15 cellular contexts compared by ENCODE assay signal in genomic region chr1:111553199-111553598, GRCh38. TPM values are rescaled to one million over a fixed set of nuclear protein-coding genes. Genes with fewer than 3 reads are reported as not detected.
DNase-seq lines count a peak whose midpoint lies in the region; ATAC-seq and TF ChIP-seq lines count a peak whose summit lies in the region.
"Had no signal": no experiment of that assay in that cellular context is flagged by ENCODE, and none has a peak within 500 bp of the region (broad histone marks: within the 10 kb centered on the region; RNA-seq: fewer than 3 reads in every experiment).

No MANE protein-coding gene starts in this region.

- POLR2A ChIA-PET in BJ (lab: Charles Lee), result interaction anchor here (0.6 kb wide), 1 partner anchor 9 kb away, joined by 11 read pairs; no protein-coding TSS in a partner anchor

- CTCF ChIA-PET in BJ (lab: Yijun Ruan, JAX), result interaction anchor here (0.6 to 2.7 kb wide), 5 partner anchors 10 to 98 kb away, joined by 3 to 7 read pairs (median 5); no protein-coding TSS in a partner anchor
- CTCF ChIA-PET in activated naive CD4-positive, alpha-beta T cell treated with anti-CD3 and anti-CD28 coated beads, Interleukin-2, amount 10 ng/mL, durations not matched to agents 7 days and 5 days (lab: Charles Lee), result no interaction called here

- H3K36me3 Mint-ChIP-seq in activated naive CD4-positive, alpha-beta T cell treated with anti-CD3 and anti-CD28 coated beads, Interleukin-2, amount 10 ng/mL, durations not matched to agents 7 days and 5 days, result no peaks in the 10 kb centered on the region
- H3K36me3 Mint-ChIP-seq: CD4-positive, CD25-positive, alpha-beta regulatory T cell had no signal

- H3K9me3 Mint-ChIP-seq in activated naive CD4-positive, alpha-beta T cell treated with anti-CD3 and anti-CD28 coated beads, Interleukin-2, amount 10 ng/mL, durations not matched to agents 7 days and 5 days, result no peaks in the 10 kb centered on the region
- H3K9me3 Mint-ChIP-seq: activated naive CD4-positive, alpha-beta T cell treated with anti-CD3 and anti-CD28 coated beads for 36 hours; CD4-positive, CD25-positive, alpha-beta regulatory T cell had no signal

- no peaks in the 10 kb centered on the region for H3K27me3 ChIP-seq in BJ (ENCODE audit: control insufficient read depth, insufficient read depth, low read length)

- no peak for ATAC-seq in HG03108 (IDR thresholded peaks at IDR 0.05; ENCODE audit: unreplicated experiment)
- no peak for ATAC-seq in GM21515 (IDR thresholded peaks at IDR 0.05; ENCODE audit: unreplicated experiment)
- ATAC-seq: activated CD8-positive, alpha-beta T cell treated with anti-CD3 and anti-CD28 coated beads, Interleukin-2, amount 10 ng/mL, durations not matched to agents 7 days and 5 days; left lobe of liver had no signal

- no peak overlapping the region for H3K4me3 Mint-ChIP-seq in activated naive CD4-positive, alpha-beta T cell treated with anti-CD3 and anti-CD28 coated beads, Interleukin-2, amount 10 ng/mL, durations not matched to agents 7 days and 5 days
- H3K4me3 Mint-ChIP-seq: activated CD8-positive, alpha-beta T cell treated with anti-CD3 and anti-CD28 coated beads, Interleukin-2, amount 10 ng/mL, durations not matched to agents 7 days and 5 days; activated naive CD4-positive, alpha-beta T cell treated with anti-CD3 and anti-CD28 coated beads for 36 hours; CD4-positive, CD25-positive, alpha-beta regulatory T cell had no signal

- no peaks in the 10 kb centered on the region for H3K4me1 Mint-ChIP-seq in activated naive CD4-positive, alpha-beta T cell treated with anti-CD3 and anti-CD28 coated beads, Interleukin-2, amount 10 ng/mL, durations not matched to agents 7 days and 5 days

- H3K36me3 ChIP-seq in BJ (ENCODE audit: control insufficient read depth, insufficient read depth, low read length), result no peaks in the 10 kb centered on the region

- TF ChIP-seq CTCF in BJ (IDR thresholded peaks at IDR 0.05; ENCODE audit: insufficient read depth, low read depth, low read length), result no peak

- no peak overlapping the region for H3K4me3 ChIP-seq in BJ (ENCODE audit: low read depth, low read length)

- peak; percentile 84 for DNase-seq in BJ (ENCODE audit: low read depth)
- DNase-seq in NCI-H226, result peak; percentile 92
- DNase-seq in dedifferentiated amniotic fluid mesenchymal stem cell (ENCODE audit: extremely low spot score), result peak; percentile 17
- DNase-seq in non-pigmented ciliary epithelial cell (ENCODE audit: low read depth), result peak; percentile 68
- DNase-seq in activated naive CD4-positive, alpha-beta T cell treated with anti-CD3 and anti-CD28 coated beads, Interleukin-2, amount 10 ng/mL, durations not matched to agents 7 days and 5 days, result no peak
- no peak for DNase-seq in epidermal melanocyte (ENCODE audit: insufficient read length, low spot score)
- DNase-seq: activated CD8-positive, alpha-beta T cell treated with anti-CD3 and anti-CD28 coated beads, Interleukin-2, amount 10 ng/mL, durations not matched to agents 7 days and 5 days; activated naive CD4-positive, alpha-beta T cell treated with anti-CD3 and anti-CD28 coated beads for 36 hours; CD4-positive, CD25-positive, alpha-beta regulatory T cell; dermis blood vessel endothelial cell; GDM1; glutamatergic neuron had no signal

- peaks cover 8% of the 10 kb centered on the region for H3K27me3 Mint-ChIP-seq in activated naive CD4-positive, alpha-beta T cell treated with anti-CD3 and anti-CD28 coated beads, Interleukin-2, amount 10 ng/mL, durations not matched to agents 7 days and 5 days

- H3K27ac Mint-ChIP-seq in activated naive CD4-positive, alpha-beta T cell treated with anti-CD3 and anti-CD28 coated beads, Interleukin-2, amount 10 ng/mL, durations not matched to agents 7 days and 5 days, result no peak overlapping the region
- H3K27ac Mint-ChIP-seq: activated CD8-positive, alpha-beta T cell treated with anti-CD3 and anti-CD28 coated beads, Interleukin-2, amount 10 ng/mL, durations not matched to agents 7 days and 5 days; activated naive CD4-positive, alpha-beta T cell treated with anti-CD3 and anti-CD28 coated beads for 36 hours; CD4-positive, CD25-positive, alpha-beta regulatory T cell had no signal

RNA-seq across cellular contexts. Expression of gene ADORA3, which starts 49.8 kb away (rescaled TPM):
- polyA plus RNA-seq in BJ (2011; rRNA removed), result not detected in 2 replicates
- not detected in 2 replicates for polyA minus RNA-seq in BJ (2011; rRNA and poly(A)+ RNA removed)
- polyA plus RNA-seq: CD4-positive, CD25-positive, alpha-beta regulatory T cell had no signal

RNA-seq across cellular contexts. Expression of gene TMIGD3, which starts 49.8 kb away (rescaled TPM):
- not detected in 2 replicates for polyA plus RNA-seq in BJ (2011; rRNA removed)
- not detected in 2 replicates for polyA minus RNA-seq in BJ (2011; rRNA and poly(A)+ RNA removed)
- polyA plus RNA-seq: CD4-positive, CD25-positive, alpha-beta regulatory T cell had no signal

Comparison
In these comparisons a context has a peak if more than half of its experiments do, and no peak if none do; other contexts are left out.
1. DNase-seq: peak in BJ (single experiment), NCI-H226 (single experiment), dedifferentiated amniotic fluid mesenchymal stem cell (single experiment) and non-pigmented ciliary epithelial cell (single experiment); none in activated naive CD4-positive, alpha-beta T cell treated with anti-CD3 and anti-CD28 coated beads, Interleukin-2, amount 10 ng/mL, durations not matched to agents 7 days and 5 days (single experiment) and epidermal melanocyte (single experiment).